8 cellular contexts compared by ENCODE assay signal in the genomic region with DNA sequence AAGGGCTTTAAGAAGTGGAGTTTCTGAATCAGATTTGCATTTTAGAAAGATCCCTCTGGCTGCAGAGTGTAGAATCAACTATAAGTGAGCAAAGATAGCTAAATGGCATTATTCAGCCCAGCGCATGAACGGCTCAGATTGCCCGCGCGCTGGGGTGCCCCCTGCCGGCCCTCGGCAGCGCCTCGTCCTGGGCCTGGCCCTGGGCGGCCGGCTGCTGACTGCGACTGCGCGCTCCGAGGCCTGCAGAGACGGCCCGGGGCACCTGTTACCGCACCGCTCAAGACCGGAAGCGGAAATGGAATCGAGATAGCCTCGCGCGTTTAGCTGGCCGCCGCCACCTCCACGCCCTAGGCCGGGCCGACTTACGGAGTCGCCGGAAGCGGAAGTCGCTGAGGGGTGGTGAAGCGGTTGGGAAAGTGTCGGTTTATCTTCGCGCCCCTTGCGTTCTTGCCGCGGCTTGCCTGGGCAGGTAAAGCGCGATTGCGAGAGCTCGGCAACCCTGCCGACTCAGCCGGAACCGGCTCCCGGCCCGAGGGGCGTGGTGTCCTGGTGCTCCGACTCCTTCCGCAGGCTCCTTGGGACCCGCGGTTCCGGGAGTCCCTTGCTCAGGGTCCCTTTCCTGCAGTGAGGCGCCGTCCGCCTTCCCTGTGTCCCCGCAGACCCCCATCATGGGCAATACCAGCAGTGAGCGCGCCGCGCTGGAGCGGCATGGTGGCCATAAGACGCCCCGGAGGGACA. TPM values are rescaled to one million over a fixed set of nuclear protein-coding genes. Genes with fewer than 3 reads are reported as not detected.
DNase-seq lines count a peak whose midpoint lies in the region; ATAC-seq and TF ChIP-seq lines count a peak whose summit lies in the region.

A gene with protein sequence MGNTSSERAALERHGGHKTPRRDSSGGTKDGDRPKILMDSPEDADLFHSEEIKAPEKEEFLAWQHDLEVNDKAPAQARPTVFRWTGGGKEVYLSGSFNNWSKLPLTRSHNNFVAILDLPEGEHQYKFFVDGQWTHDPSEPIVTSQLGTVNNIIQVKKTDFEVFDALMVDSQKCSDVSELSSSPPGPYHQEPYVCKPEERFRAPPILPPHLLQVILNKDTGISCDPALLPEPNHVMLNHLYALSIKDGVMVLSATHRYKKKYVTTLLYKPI (plus strand): TSS at position 557 of the 738 bp plus-strand sequence. CDS start 112 bp downstream, at position 669.

- DNase-seq in GM19238 (ENCODE audit: insufficient read length, low spot score): peak; percentile 93
- DNase-seq in NCI-H510A treated with DMSO at 0.1 percent for 48 hours (lab: John Stamatoyannopoulos, UW): peak; percentile 99
- peak; percentile 98 for DNase-seq in activated CD4-positive, alpha-beta T cell treated with anti-CD3 and anti-CD28 coated beads for 36 hours
- DNase-seq in choroid plexus epithelial cell (ENCODE audit: low read depth): peak; percentile 98
- DNase-seq in kidney tubule cell (ENCODE audit: low spot score): peak; percentile 99
- DNase-seq in stimulated activated CD4-positive, alpha-beta T cell treated with anti-CD3 and anti-CD28 coated beads, Interleukin-1b, Interleukin-23, amount 100 ng/mL, for 24 hours (ENCODE audit: low read depth in 4 of 4, low spot score in 1 of 4): peak; percentile 83 to 94 (median 92)

- H3K4me3 Mint-ChIP-seq in activated CD4-positive, alpha-beta T cell treated with anti-CD3 and anti-CD28 coated beads for 36 hours: peak within 1 kb of the TSS; percentile 91

- peaks cover 48% of the 10 kb centered on the region for H3K4me1 Mint-ChIP-seq in activated CD4-positive, alpha-beta T cell treated with anti-CD3 and anti-CD28 coated beads for 36 hours

- peak; percentile 68 for TF ChIP-seq CTCF in choroid plexus epithelial cell (conservative IDR thresholded peaks at IDR 0.05; ENCODE audit: low read depth, low read length)

- no peaks in the 10 kb centered on the region for H3K9me3 ChIP-seq in BLaER1

- H3K9me3 Mint-ChIP-seq in activated CD4-positive, alpha-beta T cell treated with anti-CD3 and anti-CD28 coated beads for 36 hours (ENCODE audit: low read depth): no peaks in the 10 kb centered on the region

- peaks cover 34% of the 10 kb centered on the region for H3K36me3 ChIP-seq in BLaER1

- CTCF ChIA-PET in activated CD4-positive, alpha-beta T cell treated with anti-CD3 and anti-CD28 coated beads for 36 hours (lab: Charles Lee): interaction anchor here (0.7 to 1.6 kb wide), 6 partner anchors 9 to 169 kb away, joined by 3 to 5 read pairs (median 4); no protein-coding TSS in a partner anchor

- H3K4me2 ChIP-seq in BLaER1: peak within 1 kb of the TSS; percentile 91

- intact Hi-C loops in activated CD4-positive, alpha-beta T cell treated with anti-CD3 and anti-CD28 coated beads for 36 hours (cut with DNase I, micrococcal nuclease): loop anchor here (1.0 to 10.0 kb wide), 13 partner anchors 210 to 1651 kb away; a partner anchor contains a TSS

- POLR2A ChIA-PET in activated CD4-positive, alpha-beta T cell treated with anti-CD3 and anti-CD28 coated beads for 36 hours (lab: Charles Lee): interaction anchor here (0.6 to 0.7 kb wide), 3 partner anchors 13 to 1309 kb away, joined by 3 read pairs; a partner anchor contains a TSS

- H3K27ac Mint-ChIP-seq in activated CD4-positive, alpha-beta T cell treated with anti-CD3 and anti-CD28 coated beads for 36 hours: peak within 1 kb of the TSS; percentile 91

- H3K36me3 Mint-ChIP-seq in activated CD4-positive, alpha-beta T cell treated with anti-CD3 and anti-CD28 coated beads for 36 hours (ENCODE audit: low read depth): peaks cover 35% of the 10 kb centered on the region

- peak; percentile 95 for ATAC-seq in HG03442 (IDR thresholded peaks at IDR 0.05; ENCODE audit: unreplicated experiment)
- peak; percentile 96 for ATAC-seq in activated CD4-positive, alpha-beta T cell treated with anti-CD3 and anti-CD28 coated beads for 36 hours

- H3K27me3 ChIP-seq in BLaER1: no peaks in the 10 kb centered on the region

- H3K9ac ChIP-seq in BLaER1: peak within 1 kb of the TSS; percentile 97

- no peaks in the 10 kb centered on the region for H3K27me3 Mint-ChIP-seq in activated CD4-positive, alpha-beta T cell treated with anti-CD3 and anti-CD28 coated beads for 36 hours

- H3K27ac ChIP-seq in BLaER1: peak within 1 kb of the TSS; percentile 98

- peaks cover 29% of the 10 kb centered on the region; the same call in 1 of the 2 replicates for H4K20me1 ChIP-seq in BLaER1

- H3K4me1 ChIP-seq in BLaER1: peaks cover 47% of the 10 kb centered on the region

- H3K4me3 ChIP-seq in BLaER1: peak within 1 kb of the TSS; percentile 96
- peak within 1 kb of the TSS; percentile 98 for H3K4me3 ChIP-seq in choroid plexus epithelial cell (ENCODE audit: low read depth, low read length)

RNA-seq across cellular contexts. Expression of the gene that starts here (rescaled TPM):
- 10 to 100 TPM; 18.0 to 21.7 TPM for total RNA-seq in activated CD4-positive, alpha-beta T cell treated with anti-CD3 and anti-CD28 coated beads for 36 hours

Comparison
In these comparisons a context has a peak if more than half of its experiments do, and no peak if none do; other contexts are left out.
1. Peak in every context shown above with its lines: DNase-seq, ATAC-seq, H3K4me3 ChIP-seq and H3K27ac ChIP-seq.